In the genomic region with DNA sequence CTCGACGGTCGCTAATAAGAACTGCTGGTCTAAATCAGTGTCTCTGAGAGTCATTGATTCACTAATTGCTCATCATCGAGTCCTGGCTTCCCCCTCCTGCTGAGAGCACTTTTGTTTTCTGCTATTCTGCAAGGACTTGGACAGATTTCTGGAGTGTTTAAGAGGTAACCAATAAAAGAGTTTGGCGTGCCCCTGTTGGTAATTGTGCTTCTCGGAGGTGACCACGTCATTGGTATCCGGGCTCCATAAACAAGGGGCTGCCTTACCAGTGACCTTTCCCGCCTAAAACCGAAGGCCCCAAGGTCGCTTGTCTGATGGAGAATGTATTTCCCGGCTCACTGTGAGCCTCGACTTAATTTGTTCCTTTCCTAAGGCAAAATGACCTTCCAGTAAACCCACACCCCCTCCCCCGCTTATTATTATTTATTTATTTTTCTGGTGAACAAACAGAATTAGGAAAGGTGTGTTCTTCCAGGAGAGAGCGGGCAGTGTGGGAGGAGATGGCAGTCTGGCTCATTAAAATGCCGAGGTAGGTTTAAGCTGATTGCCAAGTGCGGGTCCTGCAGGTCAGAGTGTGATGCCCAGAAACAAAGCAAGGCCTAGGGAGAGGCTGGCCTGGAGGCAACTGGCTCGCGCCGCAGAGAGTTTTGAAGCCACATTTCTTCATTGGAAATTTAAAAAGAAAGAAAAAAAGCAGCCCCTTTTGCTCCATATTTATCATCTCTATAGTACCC, we compare ENCODE assay signal across 8 cellular contexts. TPM values are rescaled to one million over a fixed set of nuclear protein-coding genes. Genes with fewer than 3 reads are reported as not detected.
DNase-seq lines count a peak whose midpoint lies in the region; ATAC-seq lines count a peak whose summit lies in the region.
"Had no signal": no experiment of that assay in that cellular context is flagged by ENCODE, and none has a peak within 500 bp of the region (broad histone marks: within the 10 kb centered on the region; RNA-seq: fewer than 3 reads in every experiment).

No MANE protein-coding gene starts in this region.

- no peak overlapping the region for H2BK5ac ChIP-seq in neuronal stem cell (ENCODE audit: low read length)

- H3K79me1 ChIP-seq in neuronal stem cell (ENCODE audit: low read depth, low read length), result peaks cover 19% of the 10 kb centered on the region

- no peaks in the 10 kb centered on the region for H3K9me3 ChIP-seq in neuronal stem cell (replicated peaks in 1 of 2; ENCODE audit: control insufficient read depth in 2 of 2, insufficient read depth in 1 of 2, low read depth in 1 of 2, low read length in 2 of 2)

- no peak overlapping the region for H2AK5ac ChIP-seq in neuronal stem cell (ENCODE audit: low read depth, low read length)

- no peak overlapping the region for H3K4me3 ChIP-seq in neuronal stem cell (ENCODE audit: low read length in 2 of 2)
- H3K4me3 ChIP-seq: smooth muscle cell had no signal

- no peak overlapping the region for H2BK15ac ChIP-seq in neuronal stem cell (ENCODE audit: low read length)

- no peak overlapping the region for H3K4ac ChIP-seq in neuronal stem cell (ENCODE audit: low read length)

- no peak overlapping the region for H4K91ac ChIP-seq in neuronal stem cell (ENCODE audit: low read depth, low read length, poor library complexity)

- no peak overlapping the region for H3K14ac ChIP-seq in neuronal stem cell (ENCODE audit: low read length)

- peaks cover 4 to 51% of the 10 kb centered on the region in 2 donors for H3K36me3 ChIP-seq in neuronal stem cell (replicated peaks in 1 of 2; ENCODE audit: control insufficient read depth in 2 of 2, insufficient read depth in 2 of 2, low read length in 2 of 2)

- H3K4me2 ChIP-seq in neuronal stem cell (ENCODE audit: insufficient read depth, low read length, poor library complexity, severe bottlenecking), result no peak overlapping the region
- H3K4me2 ChIP-seq: smooth muscle cell had no signal

- H4K8ac ChIP-seq in neuronal stem cell (ENCODE audit: low read depth, low read length), result no peak overlapping the region

- H2BK120ac ChIP-seq in neuronal stem cell (ENCODE audit: low read depth, low read length), result no peak overlapping the region

- WGBS in neuronal stem cell (ENCODE audit: extremely low coverage in 2 of 2, insufficient read length in 2 of 2, insufficient replicate concordance in 1 of 2), 2 donors, result no CpG with 5 or more reads among the region's 20 CpGs

- H3K23ac ChIP-seq in neuronal stem cell (ENCODE audit: low read depth, low read length, poor library complexity), result no peak overlapping the region

- no peak overlapping the region for H2BK12ac ChIP-seq in neuronal stem cell (ENCODE audit: low read length)

- peaks cover 61 to 68% of the 10 kb centered on the region in 2 donors for H3K4me1 ChIP-seq in neuronal stem cell (ENCODE audit: control insufficient read depth in 2 of 2, insufficient read depth in 1 of 2, low read depth in 1 of 2, low read length in 2 of 2)

- peak; percentile 30 for DNase-seq in DMS153 (lab: John Stamatoyannopoulos, UW)
- peak; percentile 59 for DNase-seq in NCI-H1092 (lab: John Stamatoyannopoulos, UW)
- DNase-seq in astrocyte of the hippocampus (ENCODE audit: low read depth, low spot score), result peak; percentile 63
- DNase-seq in neuronal stem cell (ENCODE audit: low spot score), result peak; percentile 77
- DNase-seq in EL, result no peak
- no peak for DNase-seq in NCI-H2107 treated with DMSO at 0.1 percent for 48 hours (lab: John Stamatoyannopoulos, UW; ENCODE audit: unreplicated experiment)

- H3K27ac ChIP-seq in neuronal stem cell (replicated peaks; ENCODE audit: low read length), result no peak overlapping the region

- no peak overlapping the region for H2AFZ ChIP-seq in neuronal stem cell (ENCODE audit: low read length)

- H3K9ac ChIP-seq in neuronal stem cell (ENCODE audit: low read depth, low read length, poor library complexity), result no peak overlapping the region

- H3K27me3 ChIP-seq in neuronal stem cell (ENCODE audit: control insufficient read depth in 3 of 3, insufficient read depth in 3 of 3, low read depth in 1 of 3, low read length in 3 of 3), result no peaks in the 10 kb centered on the region

- ATAC-seq in HG03108 (IDR thresholded peaks at IDR 0.05; ENCODE audit: unreplicated experiment), result no peak

- H3K18ac ChIP-seq in neuronal stem cell (ENCODE audit: low read length), result no peak overlapping the region

RNA-seq across cellular contexts. Expression of gene MSI2, which starts 30.2 kb away (rescaled TPM):
- polyA plus RNA-seq in neuronal stem cell (2013, experiment 1 of 2), result 56.3 TPM
- polyA plus RNA-seq in neuronal stem cell (2013, experiment 2 of 2), result 58.0 TPM

Comparison
In these comparisons a context has a peak if more than half of its experiments do, and no peak if none do; other contexts are left out.
1. DNase-seq: peak in DMS153 (single experiment), NCI-H1092 (single experiment), astrocyte of the hippocampus (single experiment) and neuronal stem cell (single experiment); none in EL (single experiment) and NCI-H2107 treated with DMSO at 0.1 percent for 48 hours (single experiment).